ENCODE assay signal across 8 cellular contexts in genomic region chr11:68213135-68213515, GRCh38. TPM values are rescaled to one million over a fixed set of nuclear protein-coding genes. Genes with fewer than 3 reads are reported as not detected.
DNase-seq lines count a peak whose midpoint lies in the region; ATAC-seq and TF ChIP-seq lines count a peak whose summit lies in the region.

KMT5B (minus strand) TSS chr11:68213296; CDS start chr11:68190076, 23,220 bp downstream.

- DNase-seq in AG09309 (ENCODE audit: low read depth) (no peak), LoVo (ENCODE audit: low spot score) (peak; percentile 67), esophagus muscularis mucosa (ENCODE audit: extremely low spot score) (no peak)
- peak; percentile 54 for DNase-seq in activated CD8-positive, alpha-beta T cell treated with anti-CD3 and anti-CD28 coated beads, Interleukin-2, amount 10 ng/mL, durations not matched to agents 7 days and 5 days
- DNase-seq in naive thymus-derived CD8-positive, alpha-beta T cell, result peak in 5 of 10 donors; percentile 39 to 61 (median 52)

- no peak for TF ChIP-seq POLR2A in esophagus muscularis mucosa (IDR thresholded peaks at IDR 0.05; ENCODE audit: low read depth)

- POLR2A ChIA-PET in activated CD8-positive, alpha-beta T cell treated with anti-CD3 and anti-CD28 coated beads, Interleukin-2, amount 10 ng/mL, durations not matched to agents 7 days and 5 days (lab: Charles Lee), result no interaction called here
- POLR2A ChIA-PET in naive thymus-derived CD8-positive, alpha-beta T cell (lab: Charles Lee), result interaction anchor here (0.8 kb wide), 1 partner anchor 47 kb away, joined by 3 read pairs; no protein-coding TSS in a partner anchor

- H3K27me3 ChIP-seq in esophagus muscularis mucosa, result no peaks in the 10 kb centered on the region

- no peaks in the 10 kb centered on the region for H3K36me3 ChIP-seq in esophagus muscularis mucosa

- peak within 1 kb of the TSS; percentile 87 for H3K27ac Mint-ChIP-seq in activated CD8-positive, alpha-beta T cell treated with anti-CD3 and anti-CD28 coated beads, Interleukin-2, amount 10 ng/mL, durations not matched to agents 7 days and 5 days
- H3K27ac Mint-ChIP-seq in naive thymus-derived CD8-positive, alpha-beta T cell, result peak within 1 kb of the TSS; percentile 89 to 98 (median 95)

- H3K36me3 Mint-ChIP-seq in activated CD8-positive, alpha-beta T cell treated with anti-CD3 and anti-CD28 coated beads, Interleukin-2, amount 10 ng/mL, durations not matched to agents 7 days and 5 days (ENCODE audit: low read depth), result peaks cover 4% of the 10 kb centered on the region
- H3K36me3 Mint-ChIP-seq in naive thymus-derived CD8-positive, alpha-beta T cell, result no peaks in the 10 kb centered on the region

- no peaks in the 10 kb centered on the region for H3K9me3 Mint-ChIP-seq in activated CD8-positive, alpha-beta T cell treated with anti-CD3 and anti-CD28 coated beads, Interleukin-2, amount 10 ng/mL, durations not matched to agents 7 days and 5 days (ENCODE audit: insufficient read depth)
- H3K9me3 Mint-ChIP-seq in naive thymus-derived CD8-positive, alpha-beta T cell, result peaks cover 0 to 3% (median 0%) of the 10 kb centered on the region in 9 donors

- ATAC-seq in GM19395 (IDR thresholded peaks at IDR 0.05; ENCODE audit: unreplicated experiment) (peak; percentile 16), HG03139 (IDR thresholded peaks at IDR 0.05; ENCODE audit: unreplicated experiment) (no peak)
- no peak for ATAC-seq in activated CD8-positive, alpha-beta T cell treated with anti-CD3 and anti-CD28 coated beads, Interleukin-2, amount 10 ng/mL, durations not matched to agents 7 days and 5 days
- peak; percentile 4 to 8 for ATAC-seq in naive thymus-derived CD8-positive, alpha-beta T cell

- intact Hi-C loops in esophagus muscularis mucosa (cut with DNase I), result loop anchor here (2.0 kb wide), 1 partner anchor 174 kb away; the partner anchor contains the start of gene TCIRG1

- no peak for TF ChIP-seq EP300 in esophagus muscularis mucosa (IDR thresholded peaks at IDR 0.05)

- CTCF ChIA-PET in activated CD8-positive, alpha-beta T cell treated with anti-CD3 and anti-CD28 coated beads, Interleukin-2, amount 10 ng/mL, durations not matched to agents 7 days and 5 days (lab: Charles Lee), result interaction anchor here (0.6 to 1.8 kb wide), 2 partner anchors 204 to 770 kb away, joined by 3 to 6 read pairs; partner anchors contain the start of gene ALDH3B1

- no peaks in the 10 kb centered on the region for H3K9me3 ChIP-seq in esophagus muscularis mucosa

- WGBS in esophagus muscularis mucosa, result 3% methylated on average over 8 of the region's 60 CpGs

- H3K4me3 ChIP-seq in AG09309 (ENCODE audit: control insufficient read depth, low read depth, low read length), result peak within 1 kb of the TSS; percentile 59
- peak within 1 kb of the TSS; percentile 78 to 93 (median 87) for H3K4me3 ChIP-seq in esophagus muscularis mucosa

- peak within 1 kb of the TSS; percentile 85 for H3K4me3 Mint-ChIP-seq in activated CD8-positive, alpha-beta T cell treated with anti-CD3 and anti-CD28 coated beads, Interleukin-2, amount 10 ng/mL, durations not matched to agents 7 days and 5 days
- peak within 1 kb of the TSS; percentile 87 to 98 (median 94) for H3K4me3 Mint-ChIP-seq in naive thymus-derived CD8-positive, alpha-beta T cell

- H3K27ac ChIP-seq in esophagus muscularis mucosa (replicated peaks in 1 of 4), result peak within 1 kb of the TSS; percentile 99 to 100 (median 100)

- H3K27me3 Mint-ChIP-seq in activated CD8-positive, alpha-beta T cell treated with anti-CD3 and anti-CD28 coated beads, Interleukin-2, amount 10 ng/mL, durations not matched to agents 7 days and 5 days (ENCODE audit: low read depth), result peaks cover 24% of the 10 kb centered on the region
- H3K27me3 Mint-ChIP-seq in naive thymus-derived CD8-positive, alpha-beta T cell, result peaks cover 0 to 3% (median 0%) of the 10 kb centered on the region in 5 donors

- H3K4me1 Mint-ChIP-seq in activated CD8-positive, alpha-beta T cell treated with anti-CD3 and anti-CD28 coated beads, Interleukin-2, amount 10 ng/mL, durations not matched to agents 7 days and 5 days (ENCODE audit: low read depth), result peaks cover 36% of the 10 kb centered on the region
- peaks cover 24 to 57% (median 52%) of the 10 kb centered on the region in 4 donors for H3K4me1 Mint-ChIP-seq in naive thymus-derived CD8-positive, alpha-beta T cell

- TF ChIP-seq CTCF in AG09309 (IDR thresholded peaks at IDR 0.05; ENCODE audit: control insufficient read depth, insufficient read depth, low read depth, low read length, missing control alignments), result no peak
- no peak for TF ChIP-seq CTCF in esophagus muscularis mucosa (IDR thresholded peaks at IDR 0.05)
- TF ChIP-seq CTCF in subcutaneous adipose tissue (IDR thresholded peaks at IDR 0.05; ENCODE audit: low read depth), result no peak

- peaks cover 42 to 53% (median 51%) of the 10 kb centered on the region in 4 donors for H3K4me1 ChIP-seq in esophagus muscularis mucosa

RNA-seq across cellular contexts. Expression of gene KMT5B, which starts in this region (rescaled TPM):
- 10 to 100 TPM; 18.7 to 21.9 TPM for total RNA-seq in activated CD8-positive, alpha-beta T cell treated with anti-CD3 and anti-CD28 coated beads, Interleukin-2, amount 10 ng/mL, durations not matched to agents 7 days and 5 days
- total RNA-seq in esophagus muscularis mucosa (10 to 100 TPM; 28.7 to 49.4 (median 43.3) TPM), subcutaneous adipose tissue (10 to 100 TPM; 30.6 to 42.8 (median 37.9) TPM)
- total RNA-seq in naive thymus-derived CD8-positive, alpha-beta T cell, result 10 to 100 TPM; 55.0 to 56.0 TPM
- 10 to 100 TPM; 31.5 to 41.8 (median 38.9) TPM for polyA plus RNA-seq in naive thymus-derived CD8-positive, alpha-beta T cell

Comparison
In these comparisons a context has a peak if more than half of its experiments do, and no peak if none do; other contexts are left out.
1. DNase-seq: peak in LoVo (single experiment) and activated CD8-positive, alpha-beta T cell treated with anti-CD3 and anti-CD28 coated beads, Interleukin-2, amount 10 ng/mL, durations not matched to agents 7 days and 5 days (single experiment); none in AG09309 (single experiment) and esophagus muscularis mucosa (single experiment).
2. ATAC-seq: peak in GM19395 (single experiment) and naive thymus-derived CD8-positive, alpha-beta T cell (2 of 2); none in activated CD8-positive, alpha-beta T cell treated with anti-CD3 and anti-CD28 coated beads, Interleukin-2, amount 10 ng/mL, durations not matched to agents 7 days and 5 days (single experiment) and HG03139 (single experiment).